ENCODE assay signal across 10 cellular contexts in genomic region chr22:26485013-26485412, GRCh38. TPM values are rescaled to one million over a fixed set of nuclear protein-coding genes. Genes with fewer than 3 reads are reported as not detected.
A peak's percentile ranks its signal among the peaks of the same experiment; 100 is the strongest.
DNase-seq lines count a peak whose midpoint lies in the region; ATAC-seq and TF ChIP-seq lines count a peak whose summit lies in the region.
"Had no signal": no experiment of that assay in that cellular context is flagged by ENCODE, and none has a peak within 500 bp of the region (broad histone marks: within the 10 kb centered on the region; RNA-seq: fewer than 3 reads in every experiment).

No MANE protein-coding gene starts in this region.

- TF ChIP-seq EP300 in stomach (IDR thresholded peaks at IDR 0.05): no peak

- H3K27me3 ChIP-seq in stomach: no peaks in the 10 kb centered on the region
- H3K27me3 ChIP-seq: tibial nerve had no signal

- CTCF ChIA-PET in activated CD4-positive, alpha-beta T cell treated with anti-CD3 and anti-CD28 coated beads for 36 hours (lab: Charles Lee): interaction anchor here (1.6 to 5.7 kb wide), 3 partner anchors 17 to 180 kb away, joined by 3 to 27 read pairs (median 8); no protein-coding TSS in a partner anchor
- CTCF ChIA-PET in T-cell (lab: Charles Lee): interaction anchor here in 1 of 2 donors (1.9 to 2.6 kb wide), 3 partner anchors 18 to 189 kb away, joined by 5 to 15 read pairs (median 10); no protein-coding TSS in a partner anchor

- TF ChIP-seq CTCF in fibroblast of mammary gland (conservative IDR thresholded peaks at IDR 0.05; ENCODE audit: control insufficient read depth, insufficient read depth, low read depth, low read length) (no peak), stomach (IDR thresholded peaks at IDR 0.05) (no peak)

- H3K4me3 Mint-ChIP-seq in activated CD4-positive, alpha-beta T cell treated with anti-CD3 and anti-CD28 coated beads for 36 hours: peak overlapping the region; percentile 82
- peak overlapping the region; percentile 54 to 90 (median 59) for H3K4me3 Mint-ChIP-seq in T-cell

- peaks cover 4 to 43% (median 37%) of the 10 kb centered on the region in 4 donors for H3K36me3 ChIP-seq in stomach

- POLR2A ChIA-PET in activated CD4-positive, alpha-beta T cell treated with anti-CD3 and anti-CD28 coated beads for 36 hours (lab: Charles Lee): interaction anchor here (0.6 kb wide), 1 partner anchor 392 kb away, joined by 4 read pairs; no protein-coding TSS in a partner anchor
- POLR2A ChIA-PET in T-cell (lab: Charles Lee): interaction anchor here in 1 of 2 donors (1.3 kb wide), 1 partner anchor 18 kb away, joined by 3 read pairs; no protein-coding TSS in a partner anchor

- no peak for DNase-seq in activated CD4-positive, alpha-beta T cell treated with anti-CD3 and anti-CD28 coated beads for 36 hours
- DNase-seq in activated CD4-positive, alpha-beta T cell treated with anti-CD3 and anti-CD28 coated beads for 4 hours: no peak
- no peak for DNase-seq in T-cell
- peak; percentile 45 for DNase-seq in fibroblast of mammary gland (ENCODE audit: low read depth)
- DNase-seq in stomach: no peak
- DNase-seq in RPMI8226: no peak
- DNase-seq in SKM-1 (lab: John Stamatoyannopoulos, UW; ENCODE audit: unreplicated experiment): no peak
- DNase-seq: retina had no signal

- peak overlapping the region in 3 of 5 donors; percentile 93 to 99 (median 97) for H3K27ac ChIP-seq in stomach

- H3K9me3 ChIP-seq in stomach: no peaks in the 10 kb centered on the region
- H3K9me3 ChIP-seq: tibial nerve had no signal

- intact Hi-C loops in activated CD4-positive, alpha-beta T cell treated with anti-CD3 and anti-CD28 coated beads for 36 hours (cut with DNase I, micrococcal nuclease): no loop called here
- intact Hi-C loops in stomach (cut with DNase I; ENCODE audit: low total_unique reads): no loop called here

- H3K27ac Mint-ChIP-seq in activated CD4-positive, alpha-beta T cell treated with anti-CD3 and anti-CD28 coated beads for 36 hours: peak overlapping the region; percentile 29
- peak overlapping the region; percentile 12 to 56 for H3K27ac Mint-ChIP-seq in T-cell

- H3K4me3 ChIP-seq in fibroblast of mammary gland (ENCODE audit: control insufficient read depth, low read depth, low read length) (peak overlapping the region; percentile 10), stomach (peak overlapping the region in 2 of 4 donors; percentile 85)

- whole genome bisulfite sequencing in stomach, 5 donors: 36 to 51% (median 46%) methylated on average over 7 of the region's 7 CpGs

- H3K4me1 ChIP-seq in stomach: peaks cover 40 to 59% (median 55%) of the 10 kb centered on the region in 4 donors

- peaks cover 29% of the 10 kb centered on the region for H3K36me3 Mint-ChIP-seq in activated CD4-positive, alpha-beta T cell treated with anti-CD3 and anti-CD28 coated beads for 36 hours (ENCODE audit: low read depth)
- H3K36me3 Mint-ChIP-seq in T-cell: peaks cover 27% of the 10 kb centered on the region

- no peaks in the 10 kb centered on the region for H3K27me3 Mint-ChIP-seq in activated CD4-positive, alpha-beta T cell treated with anti-CD3 and anti-CD28 coated beads for 36 hours
- H3K27me3 Mint-ChIP-seq in T-cell: no peaks in the 10 kb centered on the region

- peaks cover 53% of the 10 kb centered on the region for H3K4me1 Mint-ChIP-seq in activated CD4-positive, alpha-beta T cell treated with anti-CD3 and anti-CD28 coated beads for 36 hours
- H3K4me1 Mint-ChIP-seq in T-cell: peaks cover 58 to 63% (median 62%) of the 10 kb centered on the region in 3 donors

- no peaks in the 10 kb centered on the region for H3K9me3 Mint-ChIP-seq in activated CD4-positive, alpha-beta T cell treated with anti-CD3 and anti-CD28 coated beads for 36 hours (ENCODE audit: low read depth)
- H3K9me3 Mint-ChIP-seq in T-cell: no peaks in the 10 kb centered on the region

- TF ChIP-seq POLR2A in stomach (IDR thresholded peaks at IDR 0.05): no peak

- no peak for ATAC-seq in activated CD4-positive, alpha-beta T cell treated with anti-CD3 and anti-CD28 coated beads for 36 hours
- ATAC-seq in T-cell (replicated peaks in 1 of 4) (no peak), GM19395 (IDR thresholded peaks at IDR 0.05; ENCODE audit: unreplicated experiment) (no peak)

RNA-seq across cellular contexts. Expression of gene SRRD, which starts 1.3 kb away (rescaled TPM):
- total RNA-seq in activated CD4-positive, alpha-beta T cell treated with anti-CD3 and anti-CD28 coated beads for 36 hours: 10 to 100 TPM; 17.5 to 28.5 TPM
- 10 to 100 TPM; 17.4 to 23.3 (median 21.8) TPM for total RNA-seq in T-cell
- 10 to 100 TPM in 3 of 5 donors, 1 to 10 TPM in 2; 4.0 to 64.2 (median 10.8) TPM for total RNA-seq in stomach
- 10 to 100 TPM in 1 of 3 donors, 1 to 10 TPM in 2; 6.8 to 16.2 (median 9.2) TPM for polyA plus RNA-seq in stomach

RNA-seq across cellular contexts. Expression of gene HPS4, which starts 1.4 kb away (rescaled TPM):
- 10 to 100 TPM; 49.3 to 60.9 TPM for total RNA-seq in activated CD4-positive, alpha-beta T cell treated with anti-CD3 and anti-CD28 coated beads for 36 hours
- total RNA-seq in T-cell (10 to 100 TPM; 38.7 to 53.4 (median 50.0) TPM), stomach (10 to 100 TPM; 12.3 to 46.1 (median 42.7) TPM)
- 10 to 100 TPM; 10.3 to 15.1 (median 13.4) TPM for polyA plus RNA-seq in stomach

RNA-seq across cellular contexts. Expression of gene TFIP11, which starts 27.3 kb away (rescaled TPM):
- total RNA-seq in activated CD4-positive, alpha-beta T cell treated with anti-CD3 and anti-CD28 coated beads for 36 hours: 10 to 100 TPM; 36.5 to 41.7 TPM
- total RNA-seq in T-cell (10 to 100 TPM; 63.0 to 91.8 (median 75.2) TPM), stomach (10 to 100 TPM; 11.6 to 48.7 (median 22.8) TPM)
- 10 to 100 TPM; 11.6 to 24.7 (median 15.1) TPM for polyA plus RNA-seq in stomach

RNA-seq across cellular contexts. Expression of gene ASPHD2, which starts 56.0 kb away (rescaled TPM):
- 10 to 100 TPM; 10.2 to 10.5 TPM for total RNA-seq in activated CD4-positive, alpha-beta T cell treated with anti-CD3 and anti-CD28 coated beads for 36 hours
- 1 to 10 TPM; 1.9 to 5.3 (median 4.3) TPM for total RNA-seq in T-cell
- 10 to 100 TPM in 2 of 5 donors, 1 to 10 TPM in 1, under 1 TPM in 2; 0.45 to 48.4 (median 6.1) TPM for total RNA-seq in stomach
- polyA plus RNA-seq in stomach: 1 to 10 TPM in 2 of 3 donors, under 1 TPM in 1; 0.93 to 6.0 (median 1.9) TPM
